ENCODE assay signal across 1 cellular context in the genomic region with DNA sequence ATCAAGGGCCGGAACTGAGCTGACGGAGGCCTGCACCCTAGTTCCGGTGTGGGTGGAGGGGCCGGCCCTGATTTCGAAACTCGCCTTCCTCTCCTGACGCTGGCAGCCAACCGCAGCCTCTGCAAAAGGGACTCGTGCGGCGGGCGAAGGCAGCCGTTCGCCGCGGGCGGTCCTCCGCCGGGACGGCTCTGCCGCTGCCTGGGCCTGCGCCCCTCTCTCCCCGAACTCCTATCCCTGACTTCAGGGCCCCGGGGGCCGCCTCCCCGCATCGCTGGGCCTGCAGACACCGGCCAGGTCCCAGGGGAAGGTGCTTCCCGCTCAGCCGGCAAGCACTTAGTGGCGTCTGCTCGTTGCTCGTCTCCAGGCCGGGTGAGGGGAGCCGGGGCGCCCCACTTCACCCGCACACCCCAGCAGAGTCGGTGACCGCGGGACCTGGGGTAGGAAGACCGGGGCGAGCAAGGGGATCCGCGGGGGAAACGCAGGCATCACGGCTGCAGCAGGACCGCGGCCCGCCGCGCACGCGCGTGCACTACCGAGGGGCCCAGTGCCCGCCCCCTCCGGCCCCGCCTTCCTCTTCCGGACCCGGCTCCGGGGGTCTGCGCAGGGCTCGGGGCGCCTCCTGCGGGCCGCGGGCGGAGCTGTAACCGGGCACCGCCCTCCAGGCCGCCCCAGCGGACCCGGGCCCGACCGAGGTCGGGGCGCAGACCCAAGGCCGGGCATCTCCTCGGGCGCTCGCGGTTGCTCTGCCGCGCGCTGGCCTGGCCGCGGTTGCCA.
TF ChIP-seq lines count a peak whose summit lies in the region.

No MANE protein-coding gene starts in this region.

TF ChIP-seq in GM23338, 12 proteins besides CTCF, POLR2A, EP300 and RAD21:
- TF ChIP-seq, protein P1, sequence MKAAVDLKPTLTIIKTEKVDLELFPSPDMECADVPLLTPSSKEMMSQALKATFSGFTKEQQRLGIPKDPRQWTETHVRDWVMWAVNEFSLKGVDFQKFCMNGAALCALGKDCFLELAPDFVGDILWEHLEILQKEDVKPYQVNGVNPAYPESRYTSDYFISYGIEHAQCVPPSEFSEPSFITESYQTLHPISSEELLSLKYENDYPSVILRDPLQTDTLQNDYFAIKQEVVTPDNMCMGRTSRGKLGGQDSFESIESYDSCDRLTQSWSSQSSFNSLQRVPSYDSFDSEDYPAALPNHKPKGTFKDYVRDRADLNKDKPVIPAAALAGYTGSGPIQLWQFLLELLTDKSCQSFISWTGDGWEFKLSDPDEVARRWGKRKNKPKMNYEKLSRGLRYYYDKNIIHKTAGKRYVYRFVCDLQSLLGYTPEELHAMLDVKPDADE (IDR thresholded peaks at IDR 0.05): no peak; the same call in 1 of the 2 replicates
- TF ChIP-seq POLR2AphosphoS5 (IDR thresholded peaks at IDR 0.05; ENCODE audit: low read depth): peak; percentile 81
- 0 out of 2 replicates have a peak, but pooled peaks have one; percentile 20 for TF ChIP-seq CREB1 (CRISPR knock-in tag; IDR thresholded peaks at IDR 0.05; ENCODE audit: low read depth)
